In the genomic region with DNA sequence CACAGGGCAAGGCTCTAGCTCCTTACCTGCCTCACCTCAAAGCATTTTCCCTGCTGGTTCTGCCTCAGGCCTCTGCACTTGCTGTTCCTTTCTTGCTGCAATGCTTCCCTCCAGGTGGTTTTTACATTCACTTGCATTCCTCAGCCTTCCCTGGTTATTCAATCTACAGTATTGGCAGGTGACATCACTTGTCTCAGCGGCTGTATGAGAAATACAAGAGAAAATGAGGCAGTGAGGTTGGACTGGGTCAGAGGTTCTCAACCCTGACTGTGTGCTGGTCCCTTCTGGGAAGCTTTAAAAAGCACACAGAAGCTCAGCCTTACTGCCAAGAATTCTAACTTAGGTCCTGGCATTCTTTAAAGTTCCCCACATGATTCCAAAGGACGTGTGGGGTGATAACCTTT, we compare ENCODE assay signal across 1 cellular context.
TF ChIP-seq lines count a peak whose summit lies in the region.

No MANE protein-coding gene starts in this region.

TF ChIP-seq in liver, 16 proteins besides CTCF, POLR2A, EP300 and RAD21 (continued from another document):
- TF ChIP-seq GABPA (IDR thresholded peaks at IDR 0.05 in 1 of 2, conservative IDR thresholded peaks at IDR 0.05 in 1 of 2), result no peak
- no peak for TF ChIP-seq EGR1 (IDR thresholded peaks at IDR 0.05; ENCODE audit: low read depth in 2 of 2)
